In the genomic region with DNA sequence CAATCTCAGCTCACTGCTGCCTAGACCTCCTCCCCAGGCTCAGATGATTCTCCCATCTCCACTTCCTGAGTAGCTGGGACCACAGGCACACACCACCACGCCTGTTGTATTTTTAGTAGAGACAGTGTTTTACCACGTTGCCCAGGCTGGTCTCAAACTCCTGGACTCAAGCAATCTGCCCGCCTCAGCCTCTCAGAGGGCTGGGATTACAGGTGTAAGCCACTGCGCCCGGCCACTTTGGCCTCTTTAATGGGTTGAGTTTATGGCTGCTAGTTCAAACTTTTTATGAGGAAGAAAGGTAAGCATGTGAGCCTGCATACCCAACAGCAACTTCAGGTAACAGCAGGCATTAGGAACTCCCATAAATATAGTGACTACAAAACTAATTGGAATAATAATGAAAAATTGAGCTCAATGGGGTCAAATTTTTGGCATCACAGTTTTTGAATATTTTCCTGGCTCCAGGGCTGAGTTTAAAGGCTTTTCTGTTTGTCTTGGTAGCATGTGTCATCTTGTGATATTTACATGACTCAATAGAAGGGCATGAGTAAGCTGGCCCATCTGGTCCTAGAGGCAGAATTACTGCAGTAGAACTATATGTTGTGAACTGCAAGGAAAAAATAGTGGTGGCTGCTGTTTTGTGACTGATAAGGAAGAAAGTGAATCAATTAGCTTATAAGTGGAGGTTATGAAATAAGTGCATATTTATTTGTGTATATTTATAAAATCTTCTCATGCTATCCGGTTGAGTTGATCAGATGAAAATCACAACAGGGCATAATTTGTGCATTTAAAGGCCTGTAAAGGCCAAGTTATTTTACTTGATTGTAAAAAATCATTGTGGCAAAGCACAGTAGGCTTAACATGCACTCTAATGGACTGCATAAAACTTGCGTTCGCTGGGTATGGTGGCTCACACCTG, we compare ENCODE assay signal across 1 cellular context.
TF ChIP-seq lines count a peak whose summit lies in the region.

No MANE protein-coding gene starts in this region.

TF ChIP-seq in SK-N-SH treated with all-trans-retinoic acid at 6 μM for 48 hours, 23 proteins besides CTCF, POLR2A, EP300 and RAD21 (continued from another document):
- TF ChIP-seq CSRNP3 (CRISPR knock-in tag; IDR thresholded peaks at IDR 0.05), result peak; percentile 19; the same call in 1 of the 2 replicates
- no peak for TF ChIP-seq ZNF8 (CRISPR knock-in tag; IDR thresholded peaks at IDR 0.05)
- no peak for TF ChIP-seq ZC3H10 (CRISPR knock-in tag; IDR thresholded peaks at IDR 0.05)
- no peak for TF ChIP-seq BACH2 (CRISPR knock-in tag; IDR thresholded peaks at IDR 0.05; ENCODE audit: borderline replicate concordance)
- TF ChIP-seq CREB5 (CRISPR knock-in tag; IDR thresholded peaks at IDR 0.05; ENCODE audit: low read depth), result peak; percentile 64; the same call in 1 of the 2 replicates
- TF ChIP-seq ISL1 (CRISPR knock-in tag; IDR thresholded peaks at IDR 0.05), result peak; percentile 83
- TF ChIP-seq OSR1 (CRISPR knock-in tag; IDR thresholded peaks at IDR 0.05), result no peak
TF ChIP-seq in SK-N-SH treated with all-trans-retinoic acid at 6 μM for 48 hours: peak in this region for 5.
